24 cellular contexts compared by ENCODE assay signal in the genomic region with DNA sequence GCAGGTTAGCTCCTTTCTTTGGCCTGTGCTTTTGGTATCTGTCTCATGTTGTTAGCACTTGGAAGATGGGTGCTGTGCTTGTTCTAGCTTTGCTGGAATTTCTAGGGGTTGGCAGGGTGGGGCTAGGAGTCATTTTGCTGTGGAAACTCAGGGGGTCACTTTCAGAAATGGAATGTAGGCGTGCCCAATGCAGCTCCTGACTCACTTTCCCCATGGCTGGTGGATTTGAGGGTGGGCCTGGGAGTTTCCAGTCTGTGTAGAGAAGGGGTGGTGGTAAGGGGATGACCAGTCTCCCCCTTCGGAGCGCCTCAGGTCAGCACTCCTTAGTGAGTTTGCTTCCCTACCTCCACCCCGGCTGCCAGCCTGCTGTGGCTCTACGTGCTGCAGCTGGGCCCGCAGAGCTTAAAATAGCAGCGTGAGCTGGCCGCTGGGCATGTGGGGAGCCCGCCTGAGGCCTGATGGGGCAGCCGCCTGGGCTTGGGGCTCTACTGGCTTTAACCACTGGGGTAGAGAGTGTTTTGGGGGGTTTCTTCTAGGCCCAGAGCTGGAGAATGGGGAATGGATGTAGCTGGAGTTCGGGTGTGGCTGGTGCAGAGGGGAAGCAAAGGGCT.
DNase-seq lines count a peak whose midpoint lies in the region; ATAC-seq and TF ChIP-seq lines count a peak whose summit lies in the region.
"Had no signal": no experiment of that assay in that cellular context is flagged by ENCODE, and none has a peak within 500 bp of the region (broad histone marks: within the 10 kb centered on the region; RNA-seq: fewer than 3 reads in every experiment).

No MANE protein-coding gene starts in this region.

- H3K27me3 Mint-ChIP-seq in activated CD8-positive, alpha-beta T cell treated with anti-CD3 and anti-CD28 coated beads for 36 hours = peaks cover 3% of the 10 kb centered on the region

- H3K4me1 ChIP-seq in SJCRH30 (peaks cover 24% of the 10 kb centered on the region), foreskin keratinocyte (no peaks in the 10 kb centered on the region), aorta (ENCODE audit: control insufficient read depth in 1 of 2, insufficient read depth in 2 of 2, low read length in 2 of 2) (peaks cover 0 to 8% of the 10 kb centered on the region in 2 donors)
- H3K4me1 ChIP-seq: breast epithelium had no signal

- no peaks in the 10 kb centered on the region for H3K9me3 ChIP-seq in SJCRH30 (replicated peaks)
- H3K9me3 ChIP-seq in aorta (ENCODE audit: control insufficient read depth, low read length) = no peaks in the 10 kb centered on the region
- H3K9me3 ChIP-seq: breast epithelium, testis had no signal

- H3K4me3 ChIP-seq in SJCRH30 = no peak overlapping the region
- H3K4me3 ChIP-seq in aorta (ENCODE audit: low read length in 2 of 2) = no peak overlapping the region
- H3K4me3 ChIP-seq: breast epithelium, PC-9, testis had no signal

- no peaks in the 10 kb centered on the region for H3K36me3 Mint-ChIP-seq in activated CD8-positive, alpha-beta T cell treated with anti-CD3 and anti-CD28 coated beads for 36 hours (ENCODE audit: low read depth)
- H3K36me3 Mint-ChIP-seq: CD8-positive, alpha-beta T cell; naive thymus-derived CD4-positive, alpha-beta T cell had no signal

- H3K36me3 ChIP-seq in SJCRH30 (no peaks in the 10 kb centered on the region), aorta (ENCODE audit: control insufficient read depth in 1 of 2, insufficient read depth in 2 of 2, low read length in 1 of 2) (no peaks in the 10 kb centered on the region)
- H3K36me3 ChIP-seq: breast epithelium had no signal

- peaks cover 9% of the 10 kb centered on the region for H3K4me1 Mint-ChIP-seq in activated CD8-positive, alpha-beta T cell treated with anti-CD3 and anti-CD28 coated beads for 36 hours (ENCODE audit: low read depth)
- H3K4me1 Mint-ChIP-seq: naive thymus-derived CD4-positive, alpha-beta T cell had no signal

- CTCF ChIA-PET in activated CD8-positive, alpha-beta T cell treated with anti-CD3 and anti-CD28 coated beads for 36 hours (lab: Charles Lee) = interaction anchor here (1.4 kb wide), 1 partner anchor 23 kb away, joined by 3 read pairs; no protein-coding TSS in a partner anchor

- H3K27me3 ChIP-seq in SJCRH30 (no peaks in the 10 kb centered on the region), foreskin keratinocyte (no peaks in the 10 kb centered on the region), aorta (ENCODE audit: control insufficient read depth in 1 of 2, insufficient read depth in 2 of 2, low read length in 1 of 2) (no peaks in the 10 kb centered on the region)
- H3K27me3 ChIP-seq: breast epithelium, testis had no signal

- intact Hi-C loops in aorta (cut with DNase I) = no loop called here
- intact Hi-C loops in activated CD8-positive, alpha-beta T cell treated with anti-CD3 and anti-CD28 coated beads for 36 hours (cut with micrococcal nuclease) = no loop called here

- POLR2A ChIA-PET in activated CD8-positive, alpha-beta T cell treated with anti-CD3 and anti-CD28 coated beads for 36 hours (lab: Charles Lee) = no interaction called here

- ATAC-seq in foreskin keratinocyte (peak; percentile 29), aorta (ENCODE audit: low FRiP score) (peak; percentile 69), HG02588 (IDR thresholded peaks at IDR 0.05; ENCODE audit: unreplicated experiment) (no peak)
- no peak for ATAC-seq in activated CD8-positive, alpha-beta T cell treated with anti-CD3 and anti-CD28 coated beads for 36 hours
- ATAC-seq: CD8-positive, alpha-beta T cell; naive thymus-derived CD4-positive, alpha-beta T cell had no signal

- H3K27ac ChIP-seq in SJCRH30 (peak overlapping the region; percentile 11; the same call in 1 of the 2 replicates), foreskin keratinocyte (no peak overlapping the region), aorta (ENCODE audit: low read depth in 1 of 2, low read length in 2 of 2) (peak overlapping the region; percentile 72 to 83)
- H3K27ac ChIP-seq: breast epithelium, PC-9 had no signal

- DNase-seq in SJCRH30 (no peak), foreskin keratinocyte (peak in 1 of 2 donors; percentile 53), iris pigment epithelial cell (ENCODE audit: low read depth) (peak; percentile 23), aorta (peak; percentile 77 to 89), GM10266 (ENCODE audit: extremely low spot score) (no peak)
- DNase-seq in activated CD8-positive, alpha-beta T cell treated with anti-CD3 and anti-CD28 coated beads for 36 hours = no peak
- DNase-seq: activated CD8-positive, alpha-beta memory T cell treated with anti-CD3 and anti-CD28 coated beads for 24 hours; activated gamma-delta T cell; activated T-cell treated with anti-CD3 and anti-CD28 coated beads, Interleukin-2, amount 50 U/mL, for 1 hour; CD8-positive, alpha-beta T cell; dermis blood vessel endothelial cell; mesenchymal stem cell; naive thymus-derived CD4-positive, alpha-beta T cell; NCI-H1105; NCI-H2029; NCI-H345; PC-9; retina; stimulated activated CD4-positive, alpha-beta T cell treated with anti-CD3 and anti-CD28 coated beads, Interleukin-4, amount 100 ng/mL, for 4 hours; stimulated activated naive CD4-positive, alpha-beta T cell had no signal

- no peak overlapping the region for H3K27ac Mint-ChIP-seq in activated CD8-positive, alpha-beta T cell treated with anti-CD3 and anti-CD28 coated beads for 36 hours
- H3K27ac Mint-ChIP-seq: CD8-positive, alpha-beta T cell; IgD-negative memory B cell; naive thymus-derived CD4-positive, alpha-beta T cell had no signal

- 21 to 26% methylated on average over 11 of the region's 11 CpGs for WGBS in aorta, 2 donors

- no peak overlapping the region for H3K4me3 Mint-ChIP-seq in activated CD8-positive, alpha-beta T cell treated with anti-CD3 and anti-CD28 coated beads for 36 hours
- H3K4me3 Mint-ChIP-seq: CD8-positive, alpha-beta T cell; IgD-negative memory B cell; naive thymus-derived CD4-positive, alpha-beta T cell had no signal

- TF ChIP-seq CTCF in foreskin keratinocyte (conservative IDR thresholded peaks at IDR 0.05) (no peak), GM10266 (IDR thresholded peaks at IDR 0.05; ENCODE audit: control insufficient read depth, insufficient read depth, low read depth, missing control alignments) (no peak)
- TF ChIP-seq CTCF in activated CD8-positive, alpha-beta T cell treated with anti-CD3 and anti-CD28 coated beads for 36 hours (IDR thresholded peaks at IDR 0.05) = no peak

- H3K9me3 Mint-ChIP-seq in activated CD8-positive, alpha-beta T cell treated with anti-CD3 and anti-CD28 coated beads for 36 hours = no peaks in the 10 kb centered on the region
- H3K9me3 Mint-ChIP-seq: CD8-positive, alpha-beta T cell; IgD-negative memory B cell; naive thymus-derived CD4-positive, alpha-beta T cell had no signal

Comparison
In these comparisons a context has a peak if more than half of its experiments do, and no peak if none do; other contexts are left out.
1. DNase-seq: peak in iris pigment epithelial cell (single experiment) and aorta (2 of 2); none in SJCRH30 (0 of 2), GM10266 (single experiment) and activated CD8-positive, alpha-beta T cell treated with anti-CD3 and anti-CD28 coated beads for 36 hours (single experiment).
2. ATAC-seq: peak in foreskin keratinocyte (single experiment) and aorta (single experiment); none in HG02588 (single experiment) and activated CD8-positive, alpha-beta T cell treated with anti-CD3 and anti-CD28 coated beads for 36 hours (single experiment).